In genomic region chr2:83221258-83221657, GRCh38 we compare ENCODE assay signal across 2 cellular contexts.
TF ChIP-seq lines count a peak whose summit lies in the region.

No MANE protein-coding gene starts in this region.

TF ChIP-seq in A549, 52 proteins besides CTCF, POLR2A, EP300 and RAD21:
- TF ChIP-seq CHD4 (IDR thresholded peaks at IDR 0.05; ENCODE audit: borderline replicate concordance) (no peak), PHF8 (IDR thresholded peaks at IDR 0.05; ENCODE audit: borderline replicate concordance, low read depth) (no peak), SREBF2 (IDR thresholded peaks at IDR 0.05) (no peak), CEBPB (IDR thresholded peaks at IDR 0.05) (peak; percentile 68 to 84; a peak in 3 of 4 replicates), GATA3 (IDR thresholded peaks at IDR 0.05; ENCODE audit: borderline replicate concordance) (no peak), KDM5A (IDR thresholded peaks at IDR 0.05) (no peak)

TF ChIP-seq in HCT116, 20 proteins besides CTCF, POLR2A, EP300 and RAD21:
- TF ChIP-seq MAX (IDR thresholded peaks at IDR 0.05): no peak
- TF ChIP-seq JUND (IDR thresholded peaks at IDR 0.05): no peak
- TF ChIP-seq CEBPB (IDR thresholded peaks at IDR 0.05; ENCODE audit: low read depth): peak; percentile 63
- no peak for TF ChIP-seq ATF3 (IDR thresholded peaks at IDR 0.05)
